In the genomic region with DNA sequence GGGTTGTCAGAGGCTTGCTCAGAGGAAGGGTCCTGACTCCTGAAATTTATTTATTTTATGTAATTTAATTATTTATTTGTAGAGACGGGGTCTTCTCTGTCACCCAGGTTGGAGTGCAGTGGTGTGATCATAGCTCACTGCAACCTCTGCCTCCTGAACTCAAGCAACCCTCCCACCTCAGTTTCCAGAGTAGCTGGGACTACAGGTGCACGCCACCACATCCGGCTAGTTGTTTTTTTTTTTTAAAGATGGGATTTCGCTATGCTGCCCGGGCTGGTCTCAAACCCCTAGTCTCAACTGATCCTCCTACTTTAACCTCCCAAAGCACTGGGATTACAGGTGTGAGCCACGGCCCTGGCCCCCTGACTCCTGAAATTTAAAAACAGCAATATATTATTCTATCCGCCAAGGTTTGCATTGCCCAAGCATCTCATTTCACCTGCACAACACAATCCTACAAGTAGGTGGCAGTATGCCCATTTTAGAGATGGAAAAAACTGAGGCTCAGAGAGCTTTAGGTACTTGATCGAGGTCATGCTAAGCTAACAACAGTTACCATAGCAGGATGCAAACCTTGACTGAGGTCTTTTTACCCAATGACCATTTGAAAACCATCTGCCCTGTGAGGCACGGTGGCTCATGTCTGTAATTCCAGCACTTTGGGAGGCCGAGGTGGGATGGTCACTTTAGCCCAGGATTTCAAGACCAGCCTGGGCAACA, we compare ENCODE assay signal across 1 cellular context.
TF ChIP-seq lines count a peak whose summit lies in the region.

No MANE protein-coding gene starts in this region.

TF ChIP-seq in endothelial cell of umbilical vein, 7 proteins besides CTCF, POLR2A, EP300 and RAD21 (continued from another document):
- no peak for TF ChIP-seq POLR2AphosphoS5 (IDR thresholded peaks at IDR 0.05; ENCODE audit: insufficient read depth, low read depth, low read length)
TF ChIP-seq in endothelial cell of umbilical vein: peak in this region for 0.
